Comparison of ENCODE assay signal across 1 cellular context in genomic region chr17:11997147-11997971, GRCh38.
A peak's percentile ranks its signal among the peaks of the same experiment; 100 is the strongest.
TF ChIP-seq lines count a peak whose summit lies in the region.

TSS of gene ZNF18 (minus strand) at chr17:11997475. CDS start at chr17:11992829, 4,646 bp downstream.

TF ChIP-seq in HepG2, 621 proteins besides CTCF, POLR2A, EP300 and RAD21 (continued from another document and continues in another):
- TF ChIP-seq NONO (IDR thresholded peaks at IDR 0.05) (no peak), NONO (CRISPR knock-in tag; conservative IDR thresholded peaks at IDR 0.05) (peak; percentile 85), ZNF850 (CRISPR knock-in tag; conservative IDR thresholded peaks at IDR 0.05) (no peak), SIN3A (IDR thresholded peaks at IDR 0.05; ENCODE audit: borderline replicate concordance, low read depth, low read length) (peak; percentile 90), GABPB1 (CRISPR knock-in tag; IDR thresholded peaks at IDR 0.05) (peak; percentile 89), ZSCAN21 (CRISPR knock-in tag; IDR thresholded peaks at IDR 0.05; ENCODE audit: borderline replicate concordance) (peak; percentile 56; the same call in 1 of the 2 replicates), SAP130 (CRISPR knock-in tag; IDR thresholded peaks at IDR 0.05; ENCODE audit: low read depth) (peak; percentile 85), KAT8 (CRISPR knock-in tag; IDR thresholded peaks at IDR 0.05) (peak; percentile 77), MED1 (CRISPR knock-in tag; IDR thresholded peaks at IDR 0.05) (peak; percentile 52), FOXA3 (CRISPR knock-in tag; IDR thresholded peaks at IDR 0.05) (peak; percentile 54), ZNF234 (CRISPR knock-in tag; conservative IDR thresholded peaks at IDR 0.05) (0 out of 2 replicates have a peak, but pooled peaks have one; percentile 37), ZNF558 (CRISPR knock-in tag; IDR thresholded peaks at IDR 0.05; ENCODE audit: borderline replicate concordance) (0 out of 2 replicates have a peak, but pooled peaks have one; percentile 27), FOSL2 (CRISPR knock-in tag; IDR thresholded peaks at IDR 0.05) (0 out of 2 replicates have a peak, but pooled peaks have one; percentile 4), PRDM10 (CRISPR knock-in tag; IDR thresholded peaks at IDR 0.05; ENCODE audit: low read depth) (peak; percentile 15; the same call in 1 of the 2 replicates), SOX6 (IDR thresholded peaks at IDR 0.05) (no peak), SOX6 (CRISPR knock-in tag; IDR thresholded peaks at IDR 0.05) (peak; percentile 40; the same call in 1 of the 2 replicates), NKX3-1 (CRISPR knock-in tag; IDR thresholded peaks at IDR 0.05) (0 out of 2 replicates have a peak, but pooled peaks have one; percentile 24), THAP8 (CRISPR knock-in tag; IDR thresholded peaks at IDR 0.05; ENCODE audit: borderline replicate concordance) (peak; percentile 65; the same call in 1 of the 2 replicates), GABPA (IDR thresholded peaks at IDR 0.05; ENCODE audit: low read depth, low read length) (peak; percentile 56), GABPA (CRISPR knock-in tag; IDR thresholded peaks at IDR 0.05; ENCODE audit: low read depth) (no peak), STAT5B (CRISPR knock-in tag; IDR thresholded peaks at IDR 0.05) (no peak), HOXA9 (CRISPR knock-in tag; IDR thresholded peaks at IDR 0.05; ENCODE audit: borderline replicate concordance) (no peak), ZNF350 (CRISPR knock-in tag; IDR thresholded peaks at IDR 0.05; ENCODE audit: borderline replicate concordance, low read depth) (0 out of 2 replicates have a peak, but pooled peaks have one; percentile 36), MAX (IDR thresholded peaks at IDR 0.05) (peak; percentile 65; the same call in 1 of the 2 replicates), FLYWCH1 (CRISPR knock-in tag; IDR thresholded peaks at IDR 0.05) (peak; percentile 77; the same call in 1 of the 2 replicates), ZBTB38 (CRISPR knock-in tag; IDR thresholded peaks at IDR 0.05) (peak; percentile 89), SALL2 (CRISPR knock-in tag; IDR thresholded peaks at IDR 0.05) (peak; percentile 97), ZNF256 (CRISPR knock-in tag; conservative IDR thresholded peaks at IDR 0.05) (no peak), DRAP1 (CRISPR knock-in tag; IDR thresholded peaks at IDR 0.05) (no peak; the same call in 1 of the 2 replicates), MTF2 (CRISPR knock-in tag; IDR thresholded peaks at IDR 0.05; ENCODE audit: borderline replicate concordance) (no peak), NFKB2 (CRISPR knock-in tag; IDR thresholded peaks at IDR 0.05; ENCODE audit: borderline replicate concordance) (0 out of 2 replicates have a peak, but pooled peaks have one; percentile 8), CEBPZ (IDR thresholded peaks at IDR 0.05; ENCODE audit: low read length) (no peak), ATF4 (CRISPR knock-in tag; IDR thresholded peaks at IDR 0.05) (0 out of 4 replicates have a peak, but pooled peaks of 1 of the 2 experiments have one; percentile 25), ZNF513 (CRISPR knock-in tag; conservative IDR thresholded peaks at IDR 0.05) (0 out of 2 replicates have a peak, but pooled peaks have one; percentile 38), U2AF1 (optimal IDR thresholded peaks at IDR 0.05; ENCODE audit: low read depth, low read length) (peak; percentile 41), ZBTB25 (CRISPR knock-in tag; IDR thresholded peaks at IDR 0.05) (peak; percentile 30; the same call in 1 of the 2 replicates), RNF219 (CRISPR knock-in tag; IDR thresholded peaks at IDR 0.05) (no peak), SMAD3 (CRISPR knock-in tag; IDR thresholded peaks at IDR 0.05) (no peak), TAF1 (CRISPR knock-in tag; IDR thresholded peaks at IDR 0.05) (peak; percentile 87), ZNF776 (CRISPR knock-in tag; IDR thresholded peaks at IDR 0.05) (no peak), TFAP4 (IDR thresholded peaks at IDR 0.05; ENCODE audit: borderline replicate concordance, low read depth) (peak; percentile 86; the same call in 1 of the 2 replicates), POGK (CRISPR knock-in tag; conservative IDR thresholded peaks at IDR 0.05) (peak; percentile 88), TFE3 (CRISPR knock-in tag; IDR thresholded peaks at IDR 0.05) (no peak)
